ENCODE assay signal across 8 cellular contexts in the genomic region with DNA sequence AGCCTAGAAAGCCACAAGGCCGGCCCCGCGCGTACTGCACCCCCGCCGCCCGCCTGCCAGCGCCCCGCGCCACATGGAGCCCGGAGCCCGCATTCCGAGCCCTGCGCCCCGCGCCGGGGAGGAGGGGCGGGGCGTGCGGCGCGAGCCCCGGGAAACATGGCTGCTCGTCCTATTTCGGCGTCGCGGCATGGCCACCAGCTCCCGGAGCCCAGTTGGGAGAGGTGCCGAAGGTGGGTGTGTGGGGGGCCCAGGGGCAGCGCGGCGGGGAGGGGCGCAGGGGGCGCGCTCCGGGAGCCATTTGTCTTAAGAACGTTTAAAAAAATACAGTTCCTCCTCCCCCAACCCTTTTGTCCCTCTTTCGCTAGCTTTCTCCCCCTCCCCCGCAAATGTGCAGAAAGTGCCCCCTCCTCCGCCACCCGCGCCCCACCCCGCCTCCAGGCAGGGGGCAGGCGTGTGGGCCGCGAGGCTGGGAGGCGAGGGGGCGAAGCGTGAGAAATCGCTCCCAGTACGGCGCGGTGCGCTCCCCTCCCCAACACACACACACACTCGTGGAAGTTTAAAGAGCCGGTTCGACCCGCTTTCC. TPM values are rescaled to one million over a fixed set of nuclear protein-coding genes. Genes with fewer than 3 reads are reported as not detected.
DNase-seq lines count a peak whose midpoint lies in the region; ATAC-seq, FAIRE-seq and TF ChIP-seq lines count a peak whose summit lies in the region.

No MANE protein-coding gene starts in this region.

- POLR2A ChIA-PET in A549 (lab: Yijun Ruan, JAX), result interaction anchor here (0.5 to 1.0 kb wide), 3 partner anchors 170 to 634 kb away, joined by 3 to 8 read pairs (median 4); partner anchors contain the start of genes FEM1B and RPLP1

- H3K36me3 ChIP-seq in colonic mucosa, result no peaks in the 10 kb centered on the region

- WGBS in A549 (ENCODE audit: missing lambda C conversion rate), result 2% methylated on average over 27 of the region's 59 CpGs

- peak overlapping the region; percentile 98 to 99 for H3K27ac ChIP-seq in A549
- peak overlapping the region; percentile 99 for H3K27ac ChIP-seq in colonic mucosa

- H3K9me3 ChIP-seq in A549, result no peaks in the 10 kb centered on the region
- no peaks in the 10 kb centered on the region for H3K9me3 ChIP-seq in colonic mucosa

- ATAC-seq in A549 (peak; percentile 35 to 57), GM19035 (IDR thresholded peaks at IDR 0.05; ENCODE audit: unreplicated experiment) (peak; percentile 15), left lobe of liver (peak; percentile 26), HG02981 (IDR thresholded peaks at IDR 0.05; ENCODE audit: unreplicated experiment) (no peak)

- peak overlapping the region; percentile 89 to 96 for H3K9ac ChIP-seq in colonic mucosa (ENCODE audit: low read depth in 2 of 2, low read length in 2 of 2)

- peak overlapping the region; percentile 74 for H3K4me3 ChIP-seq in A549
- H3K4me3 ChIP-seq in colonic mucosa, result peak overlapping the region; percentile 88

- peak; percentile 70 to 86 for DNase-seq in A549 (ENCODE audit: low read depth in 1 of 2, low spot score in 1 of 2)
- peak; percentile 85 for DNase-seq in NCI-H2171 treated with DMSO at 0.1 percent for 48 hours (lab: John Stamatoyannopoulos, UW)
- peak; percentile 83 to 88 for DNase-seq in activated CD4-positive, alpha-beta T cell treated with anti-CD3 and anti-CD28 coated beads for 4 hours
- peak; percentile 62 for DNase-seq in colonic mucosa
- DNase-seq in left lobe of liver (ENCODE audit: low spot score), result peak; percentile 70
- peak; percentile 82 for DNase-seq in stimulated activated CD4-positive, alpha-beta T cell treated with anti-CD3 and anti-CD28 coated beads, Interleukin-2, amount 100 ng/mL, for 4 hours (ENCODE audit: low read depth)

- TF ChIP-seq POLR2A in A549 (IDR thresholded peaks at IDR 0.05; ENCODE audit: low read length), result peak; percentile 35

- CTCF ChIA-PET in A549 (lab: Yijun Ruan, JAX), result interaction anchor here (1.0 to 1.3 kb wide), 2 partner anchors 18 to 89 kb away, joined by 3 read pairs; no protein-coding TSS in a partner anchor

- no peaks in the 10 kb centered on the region for H3K27me3 ChIP-seq in colonic mucosa

- H3K4me2 ChIP-seq in A549, result peak overlapping the region; percentile 88

- TF ChIP-seq CTCF in A549 (IDR thresholded peaks at IDR 0.05), result no peak
- TF ChIP-seq CTCF in colonic mucosa (IDR thresholded peaks at IDR 0.05), result no peak

- FAIRE-seq in A549 (lab: Jason Lieb, UNC), result no peak

- TF ChIP-seq EP300 in A549 (IDR thresholded peaks at IDR 0.05), result 0 out of 5 replicates have a peak, but pooled peaks of 1 of the 2 experiments have one; percentile 41

- no peak for TF ChIP-seq RAD21 in A549 (conservative IDR thresholded peaks at IDR 0.05 in 1 of 2, IDR thresholded peaks at IDR 0.05 in 1 of 2)

- H3K4me1 ChIP-seq in A549 (peaks cover 44% of the 10 kb centered on the region), colonic mucosa (peaks cover 13% of the 10 kb centered on the region)

- intact Hi-C loops in colonic mucosa (cut with DNase I), result no loop called here

TF ChIP-seq in A549, 52 proteins besides CTCF, POLR2A, EP300 and RAD21 (continues in another document):
- TF ChIP-seq NR3C1 (IDR thresholded peaks at IDR 0.05), result no peak
- TF ChIP-seq, protein P1, sequence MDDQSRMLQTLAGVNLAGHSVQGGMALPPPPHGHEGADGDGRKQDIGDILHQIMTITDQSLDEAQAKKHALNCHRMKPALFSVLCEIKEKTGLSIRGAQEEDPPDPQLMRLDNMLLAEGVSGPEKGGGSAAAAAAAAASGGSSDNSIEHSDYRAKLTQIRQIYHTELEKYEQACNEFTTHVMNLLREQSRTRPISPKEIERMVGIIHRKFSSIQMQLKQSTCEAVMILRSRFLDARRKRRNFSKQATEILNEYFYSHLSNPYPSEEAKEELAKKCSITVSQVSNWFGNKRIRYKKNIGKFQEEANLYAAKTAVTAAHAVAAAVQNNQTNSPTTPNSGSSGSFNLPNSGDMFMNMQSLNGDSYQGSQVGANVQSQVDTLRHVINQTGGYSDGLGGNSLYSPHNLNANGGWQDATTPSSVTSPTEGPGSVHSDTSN (IDR thresholded peaks at IDR 0.05), result no peak
- TF ChIP-seq ZNF302 (CRISPR knock-in tag; IDR thresholded peaks at IDR 0.05), result no peak
- TF ChIP-seq HEYL (CRISPR knock-in tag; IDR thresholded peaks at IDR 0.05), result no peak
- no peak for TF ChIP-seq CBX2 (IDR thresholded peaks at IDR 0.05; ENCODE audit: borderline replicate concordance, low read depth)
- no peak; the same call in 2 of the 3 replicates for TF ChIP-seq BCL3 (IDR thresholded peaks at IDR 0.05)
- no peak for TF ChIP-seq NPAS2 (CRISPR knock-in tag; IDR thresholded peaks at IDR 0.05; ENCODE audit: borderline replicate concordance)
- 0 out of 2 replicates have a peak, but pooled peaks have one; percentile 68 for TF ChIP-seq TFCP2L1 (CRISPR knock-in tag; IDR thresholded peaks at IDR 0.05)
- no peak for TF ChIP-seq RARB (CRISPR knock-in tag; IDR thresholded peaks at IDR 0.05)
- TF ChIP-seq HOXB5 (CRISPR knock-in tag; IDR thresholded peaks at IDR 0.05), result no peak
- TF ChIP-seq SMC3 (IDR thresholded peaks at IDR 0.05), result no peak
- TF ChIP-seq CEBPB (IDR thresholded peaks at IDR 0.05), result no peak
- TF ChIP-seq EHMT2 (IDR thresholded peaks at IDR 0.05; ENCODE audit: low read depth), result no peak
- TF ChIP-seq RNF2 (IDR thresholded peaks at IDR 0.05; ENCODE audit: borderline replicate concordance, low read depth), result no peak
- no peak for TF ChIP-seq HDAC2 (IDR thresholded peaks at IDR 0.05)
- no peak for TF ChIP-seq ZFP36 (IDR thresholded peaks at IDR 0.05; ENCODE audit: borderline replicate concordance, partially characterized antibody)
- no peak; the same call in 1 of the 2 replicates for TF ChIP-seq MAZ (IDR thresholded peaks at IDR 0.05; ENCODE audit: borderline replicate concordance, low read depth, low read length)
- TF ChIP-seq JUNB (IDR thresholded peaks at IDR 0.05), result no peak
- TF ChIP-seq ESRRA (IDR thresholded peaks at IDR 0.05; ENCODE audit: borderline replicate concordance, low read length), result no peak
- TF ChIP-seq FOSB (CRISPR knock-in tag; IDR thresholded peaks at IDR 0.05), result no peak
- no peak for TF ChIP-seq EHF (CRISPR knock-in tag; IDR thresholded peaks at IDR 0.05)
- TF ChIP-seq PHF8 (IDR thresholded peaks at IDR 0.05; ENCODE audit: borderline replicate concordance, low read depth), result no peak; the same call in 1 of the 2 replicates
- TF ChIP-seq ZSCAN20 (CRISPR knock-in tag; IDR thresholded peaks at IDR 0.05), result no peak
- TF ChIP-seq HOXB13 (CRISPR knock-in tag; IDR thresholded peaks at IDR 0.05; ENCODE audit: low read depth), result no peak
- TF ChIP-seq JUN (IDR thresholded peaks at IDR 0.05), result peak; percentile 46 to 63; a peak in 4 of 5 replicates
- no peak for TF ChIP-seq MAFK (IDR thresholded peaks at IDR 0.05; ENCODE audit: partially characterized antibody)
- no peak for TF ChIP-seq POLR2AphosphoS2 (conservative IDR thresholded peaks at IDR 0.05; ENCODE audit: low read length)
- no peak for TF ChIP-seq KDM1A (IDR thresholded peaks at IDR 0.05; ENCODE audit: low read depth)
- TF ChIP-seq NFE2L2 (conservative IDR thresholded peaks at IDR 0.05; ENCODE audit: low read length), result no peak
- TF ChIP-seq GATA3 (IDR thresholded peaks at IDR 0.05; ENCODE audit: borderline replicate concordance), result peak; percentile 6; the same call in 1 of the 2 replicates
- no peak for TF ChIP-seq KDM5A (IDR thresholded peaks at IDR 0.05)
- TF ChIP-seq SREBF2 (IDR thresholded peaks at IDR 0.05), result no peak
- no peak for TF ChIP-seq CHD4 (IDR thresholded peaks at IDR 0.05; ENCODE audit: borderline replicate concordance)
- 0 out of 2 replicates have a peak, but pooled peaks have one; percentile 27 for TF ChIP-seq TP53 (CRISPR knock-in tag; IDR thresholded peaks at IDR 0.05)
- no peak for TF ChIP-seq ZC3H11A (IDR thresholded peaks at IDR 0.05)
- no peak for TF ChIP-seq HES2 (IDR thresholded peaks at IDR 0.05)
- no peak for TF ChIP-seq RCOR1 (IDR thresholded peaks at IDR 0.05; ENCODE audit: low read depth, low read length)
- TF ChIP-seq MAX (IDR thresholded peaks at IDR 0.05), result peak; percentile 86
- no peak for TF ChIP-seq USF2 (IDR thresholded peaks at IDR 0.05)

RNA-seq across cellular contexts. Expression of gene ANP32A, which starts 2.5 kb away (rescaled TPM):
- 200 and 208 TPM in 2 replicates for polyA plus RNA-seq in A549 (2011; rRNA removed)
- 97.6 and 99.3 TPM in 2 replicates for polyA plus RNA-seq in A549 (2012; cell fraction: cytosol; rRNA removed)
- 31.7 and 43.1 TPM in 2 replicates for polyA plus RNA-seq in A549 (2012; cell fraction: nucleus; rRNA removed)
- 354 to 362 TPM (median 360 TPM) in 3 replicates for polyA plus RNA-seq in A549 (2017; fragmentation: RNase III; extraction: RNeasy Plus Mini Kit Qiagen cat#74134 plus additional on column Dnase treatment)
- polyA minus RNA-seq in A549 (2011; rRNA and poly(A)+ RNA removed), result 58.5 and 59.3 TPM in 2 replicates
- 100 to 1,000 TPM; 126 to 177 TPM for total RNA-seq in colonic mucosa
- total RNA-seq in left lobe of liver, result 41.5 TPM
